1 cellular context compared by ENCODE assay signal in the genomic region with DNA sequence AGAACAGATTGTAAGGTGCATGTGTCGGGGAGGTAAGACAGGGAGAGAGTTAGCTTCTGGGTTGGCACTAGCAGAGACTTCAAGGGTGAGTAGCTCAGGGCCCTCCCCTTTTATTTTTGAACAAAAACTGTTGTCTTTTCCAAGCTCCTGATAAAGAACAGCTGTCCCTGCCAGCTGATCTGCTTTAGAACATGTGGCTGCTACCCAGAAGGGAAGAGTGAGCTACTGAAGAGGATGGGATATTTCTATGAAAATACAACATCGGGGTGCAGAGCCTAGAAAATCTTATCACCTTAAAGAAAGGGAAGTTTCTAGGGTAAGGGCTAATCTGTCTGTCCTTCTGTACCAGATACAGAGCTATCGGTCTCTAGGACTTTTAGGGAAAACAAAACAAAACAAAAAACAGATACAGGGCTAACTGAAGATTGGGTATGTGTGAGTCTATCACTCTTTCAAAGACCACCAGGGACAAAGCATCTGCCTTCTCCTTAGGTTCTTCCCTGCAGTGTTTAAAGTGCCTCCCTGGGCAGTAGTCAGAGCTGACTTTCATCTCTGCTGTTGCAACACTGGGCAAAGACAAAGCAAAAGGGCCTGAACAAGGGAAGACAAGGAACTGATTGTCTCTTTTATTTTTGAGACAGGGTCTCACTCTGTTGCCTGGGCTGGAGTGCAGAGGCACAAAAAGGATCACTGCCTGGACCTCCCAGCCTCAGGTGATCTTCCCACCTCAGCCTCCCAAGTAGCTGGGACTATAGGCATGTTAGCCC.
TF ChIP-seq lines count a peak whose summit lies in the region.

No MANE protein-coding gene starts in this region.

TF ChIP-seq in HepG2, 621 proteins besides CTCF, POLR2A, EP300 and RAD21 (continues in another document):
- TF ChIP-seq ZC3H13 (CRISPR knock-in tag; IDR thresholded peaks at IDR 0.05): no peak
- no peak for TF ChIP-seq CBX2 (IDR thresholded peaks at IDR 0.05; ENCODE audit: low read depth, low read length)
- TF ChIP-seq CBX2 (CRISPR knock-in tag; IDR thresholded peaks at IDR 0.05; ENCODE audit: low read depth): no peak
- no peak for TF ChIP-seq ZNF737 (CRISPR knock-in tag; IDR thresholded peaks at IDR 0.05; ENCODE audit: borderline replicate concordance)
- TF ChIP-seq HNF1B (CRISPR knock-in tag; IDR thresholded peaks at IDR 0.05): no peak
- no peak for TF ChIP-seq ZNF44 (CRISPR knock-in tag; IDR thresholded peaks at IDR 0.05)
- no peak for TF ChIP-seq PHF20 (CRISPR knock-in tag; IDR thresholded peaks at IDR 0.05)
- TF ChIP-seq CEBPG (CRISPR knock-in tag; IDR thresholded peaks at IDR 0.05): peak; percentile 62
- no peak for TF ChIP-seq ZNF329 (CRISPR knock-in tag; IDR thresholded peaks at IDR 0.05; ENCODE audit: low read depth)
- peak; percentile 41; the same call in 1 of the 2 replicates for TF ChIP-seq SOX5 (CRISPR knock-in tag; IDR thresholded peaks at IDR 0.05; ENCODE audit: borderline replicate concordance)
- no peak for TF ChIP-seq TOPORS (CRISPR knock-in tag; IDR thresholded peaks at IDR 0.05)
- no peak for TF ChIP-seq POGZ (CRISPR knock-in tag; IDR thresholded peaks at IDR 0.05)
- no peak for TF ChIP-seq SMC3 (IDR thresholded peaks at IDR 0.05; ENCODE audit: low read length)
- no peak for TF ChIP-seq PCBP2 (optimal IDR thresholded peaks at IDR 0.05; ENCODE audit: low read depth, low read length, poor library complexity, severe bottlenecking)
- no peak for TF ChIP-seq ZNF660 (CRISPR knock-in tag; IDR thresholded peaks at IDR 0.05; ENCODE audit: borderline replicate concordance, low read depth)
- TF ChIP-seq DNMT1 (CRISPR knock-in tag; IDR thresholded peaks at IDR 0.05): no peak
- TF ChIP-seq GFI1 (CRISPR knock-in tag; IDR thresholded peaks at IDR 0.05; ENCODE audit: borderline replicate concordance): no peak
- no peak for TF ChIP-seq GABPA (IDR thresholded peaks at IDR 0.05; ENCODE audit: low read depth, low read length)
- TF ChIP-seq GABPA (CRISPR knock-in tag; IDR thresholded peaks at IDR 0.05; ENCODE audit: low read depth): no peak
- TF ChIP-seq ZHX1 (CRISPR knock-in tag; IDR thresholded peaks at IDR 0.05; ENCODE audit: low read depth): no peak
- TF ChIP-seq, protein P1, sequence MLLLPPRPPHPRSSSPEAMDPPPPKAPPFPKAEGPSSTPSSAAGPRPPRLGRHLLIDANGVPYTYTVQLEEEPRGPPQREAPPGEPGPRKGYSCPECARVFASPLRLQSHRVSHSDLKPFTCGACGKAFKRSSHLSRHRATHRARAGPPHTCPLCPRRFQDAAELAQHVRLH (CRISPR knock-in tag; IDR thresholded peaks at IDR 0.05; ENCODE audit: borderline replicate concordance, low read depth): 0 out of 2 replicates have a peak, but pooled peaks have one; percentile 4
- no peak for TF ChIP-seq U2AF1 (optimal IDR thresholded peaks at IDR 0.05; ENCODE audit: low read depth, low read length)
- TF ChIP-seq ZNF318 (CRISPR knock-in tag; IDR thresholded peaks at IDR 0.05): no peak
- TF ChIP-seq TMF1 (CRISPR knock-in tag; IDR thresholded peaks at IDR 0.05; ENCODE audit: low read depth): no peak
- peak; percentile 47; the same call in 1 of the 2 replicates for TF ChIP-seq CEBPB (IDR thresholded peaks at IDR 0.05; ENCODE audit: borderline replicate concordance, low read depth, low read length)
- no peak for TF ChIP-seq ZNF674 (CRISPR knock-in tag; IDR thresholded peaks at IDR 0.05; ENCODE audit: low read depth)
- no peak for TF ChIP-seq ZNF296 (CRISPR knock-in tag; conservative IDR thresholded peaks at IDR 0.05)
- TF ChIP-seq TBL1XR1 (IDR thresholded peaks at IDR 0.05; ENCODE audit: borderline replicate concordance, low read length, partially characterized antibody): no peak
- TF ChIP-seq ZNF496 (CRISPR knock-in tag; IDR thresholded peaks at IDR 0.05; ENCODE audit: insufficient replicate concordance): no peak
- TF ChIP-seq ZSCAN21 (CRISPR knock-in tag; IDR thresholded peaks at IDR 0.05; ENCODE audit: borderline replicate concordance): no peak
- no peak for TF ChIP-seq ZNF792 (CRISPR knock-in tag; IDR thresholded peaks at IDR 0.05)
- TF ChIP-seq ZNF124 (CRISPR knock-in tag; IDR thresholded peaks at IDR 0.05): no peak
- TF ChIP-seq SNAI1 (CRISPR knock-in tag; IDR thresholded peaks at IDR 0.05; ENCODE audit: borderline replicate concordance): no peak
- TF ChIP-seq RFXANK (CRISPR knock-in tag; IDR thresholded peaks at IDR 0.05): no peak
- no peak for TF ChIP-seq ARID2 (CRISPR knock-in tag; IDR thresholded peaks at IDR 0.05; ENCODE audit: borderline replicate concordance)
- TF ChIP-seq ZNF33B (CRISPR knock-in tag; IDR thresholded peaks at IDR 0.05): no peak
- TF ChIP-seq ZNF883 (CRISPR knock-in tag; IDR thresholded peaks at IDR 0.05; ENCODE audit: not compliant biosample characterization): no peak
- TF ChIP-seq, protein P2, sequence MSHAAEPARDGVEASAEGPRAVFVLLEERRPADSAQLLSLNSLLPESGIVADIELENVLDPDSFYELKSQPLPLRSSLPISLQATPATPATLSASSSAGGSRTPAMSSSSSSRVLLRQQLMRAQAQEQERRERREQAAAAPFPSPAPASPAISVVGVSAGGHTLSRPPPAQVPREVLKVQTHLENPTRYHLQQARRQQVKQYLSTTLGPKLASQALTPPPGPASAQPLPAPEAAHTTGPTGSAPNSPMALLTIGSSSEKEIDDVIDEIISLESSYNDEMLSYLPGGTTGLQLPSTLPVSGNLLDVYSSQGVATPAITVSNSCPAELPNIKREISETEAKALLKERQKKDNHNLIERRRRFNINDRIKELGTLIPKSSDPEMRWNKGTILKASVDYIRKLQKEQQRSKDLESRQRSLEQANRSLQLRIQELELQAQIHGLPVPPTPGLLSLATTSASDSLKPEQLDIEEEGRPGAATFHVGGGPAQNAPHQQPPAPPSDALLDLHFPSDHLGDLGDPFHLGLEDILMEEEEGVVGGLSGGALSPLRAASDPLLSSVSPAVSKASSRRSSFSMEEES (CRISPR knock-in tag; IDR thresholded peaks at IDR 0.05): no peak
- no peak for TF ChIP-seq ARNT2 (CRISPR knock-in tag; IDR thresholded peaks at IDR 0.05; ENCODE audit: low read depth)
- TF ChIP-seq ZNF230 (CRISPR knock-in tag; IDR thresholded peaks at IDR 0.05): no peak
- TF ChIP-seq FIP1L1 (IDR thresholded peaks at IDR 0.05; ENCODE audit: borderline replicate concordance, insufficient read depth, low read depth, low read length): no peak
- 0 out of 2 replicates have a peak, but pooled peaks have one; percentile 18 for TF ChIP-seq TCF7 (IDR thresholded peaks at IDR 0.05; ENCODE audit: low read depth)
- no peak for TF ChIP-seq BORCS8-MEF2B (CRISPR knock-in tag; IDR thresholded peaks at IDR 0.05)
- TF ChIP-seq ZNF782 (CRISPR knock-in tag; IDR thresholded peaks at IDR 0.05; ENCODE audit: borderline replicate concordance): no peak
- TF ChIP-seq SMARCE1 (IDR thresholded peaks at IDR 0.05; ENCODE audit: borderline replicate concordance): no peak
- TF ChIP-seq RBM39 (IDR thresholded peaks at IDR 0.05; ENCODE audit: low read depth, low read length, poor library complexity, severe bottlenecking): no peak
- TF ChIP-seq SOX13 (IDR thresholded peaks at IDR 0.05): no peak
- peak in 1 of 2 experiments; percentile 72; a peak in 2 of 4 replicates for TF ChIP-seq SOX13 (CRISPR knock-in tag; conservative IDR thresholded peaks at IDR 0.05 in 1 of 2, IDR thresholded peaks at IDR 0.05 in 1 of 2)
- TF ChIP-seq, protein P3, sequence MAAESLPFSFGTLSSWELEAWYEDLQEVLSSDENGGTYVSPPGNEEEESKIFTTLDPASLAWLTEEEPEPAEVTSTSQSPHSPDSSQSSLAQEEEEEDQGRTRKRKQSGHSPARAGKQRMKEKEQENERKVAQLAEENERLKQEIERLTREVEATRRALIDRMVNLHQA (CRISPR knock-in tag; IDR thresholded peaks at IDR 0.05): no peak
- TF ChIP-seq ZNF512 (CRISPR knock-in tag; IDR thresholded peaks at IDR 0.05): no peak
- no peak for TF ChIP-seq HCFC1 (IDR thresholded peaks at IDR 0.05; ENCODE audit: low read depth, low read length)
